23 cellular contexts compared by ENCODE assay signal in the genomic region with DNA sequence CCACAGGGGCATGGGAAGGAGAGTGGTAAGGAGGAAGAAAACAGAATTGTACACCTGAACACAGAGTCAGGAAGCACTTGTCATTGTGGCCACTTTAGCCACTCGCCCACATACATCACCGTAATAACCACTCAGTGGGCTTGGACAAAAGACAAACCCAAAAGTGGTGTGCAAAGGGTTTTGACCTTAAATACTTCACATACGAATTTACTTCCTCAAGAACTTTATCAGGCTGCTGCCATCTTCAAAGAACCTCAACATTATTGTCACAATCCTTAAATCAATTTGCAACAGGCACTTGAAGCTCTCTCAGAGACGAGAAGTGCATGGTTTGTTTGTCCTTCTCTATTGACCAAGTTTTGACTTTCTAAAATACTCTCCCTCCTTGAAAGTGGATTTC.
"Had no signal": no experiment of that assay in that cellular context is flagged by ENCODE, and none has a peak within 500 bp of the region (broad histone marks: within the 10 kb centered on the region; RNA-seq: fewer than 3 reads in every experiment).

No MANE protein-coding gene starts in this region.

- H3K36me3 Mint-ChIP-seq: activated CD8-positive, alpha-beta memory T cell treated with anti-CD3 and anti-CD28 coated beads, Interleukin-2, amount 10 ng/mL, durations not matched to agents 7 days and 5 days had no signal

- ATAC-seq: activated CD8-positive, alpha-beta memory T cell treated with anti-CD3 and anti-CD28 coated beads, Interleukin-2, amount 10 ng/mL, durations not matched to agents 7 days and 5 days; activated CD8-positive, alpha-beta T cell treated with anti-CD3 and anti-CD28 coated beads for 36 hours; activated naive CD8-positive, alpha-beta T cell treated with anti-CD3 and anti-CD28 coated beads, Interleukin-2, amount 50 U/mL, for 24 hours; gastroesophageal sphincter had no signal

- H3K27me3 Mint-ChIP-seq: activated CD8-positive, alpha-beta memory T cell treated with anti-CD3 and anti-CD28 coated beads, Interleukin-2, amount 10 ng/mL, durations not matched to agents 7 days and 5 days had no signal

- H3K4me3 ChIP-seq: coronary artery, gastroesophageal sphincter, ovary, prostate gland, tibial artery, uterus had no signal

- H3K36me3 ChIP-seq: gastroesophageal sphincter, neutrophil, ovary, prostate gland, tibial artery, uterus had no signal

- H3K27me3 ChIP-seq: gastroesophageal sphincter, neutrophil, ovary, tibial artery, uterus had no signal

- H3K4me1 ChIP-seq: prostate gland, uterus had no signal

- H3K4me1 Mint-ChIP-seq: activated CD4-positive, alpha-beta T cell treated with anti-CD3 and anti-CD28 coated beads, Interleukin-2, amount 10 ng/mL, durations not matched to agents 7 days and 5 days; activated CD8-positive, alpha-beta memory T cell treated with anti-CD3 and anti-CD28 coated beads, Interleukin-2, amount 10 ng/mL, durations not matched to agents 7 days and 5 days; activated naive CD8-positive, alpha-beta T cell treated with anti-CD3 and anti-CD28 coated beads, Interleukin-2, amount 50 U/mL, for 24 hours had no signal

- DNase-seq: activated CD4-positive, alpha-beta T cell treated with anti-CD3 and anti-CD28 coated beads, Interleukin-2, amount 10 ng/mL, durations not matched to agents 7 days and 5 days; activated CD8-positive, alpha-beta memory T cell treated with anti-CD3 and anti-CD28 coated beads, Interleukin-2, amount 10 ng/mL, durations not matched to agents 7 days and 5 days; activated CD8-positive, alpha-beta T cell treated with anti-CD3 and anti-CD28 coated beads for 36 hours; activated effector memory CD4-positive, alpha-beta T cell treated with anti-CD3 and anti-CD28 coated beads, Interleukin-2, amount 50 U/mL, for 16 hours; activated naive CD4-positive, alpha-beta T cell treated with anti-CD3 and anti-CD28 coated beads, Interleukin-2, amount 50 U/mL, for 16 hours; activated naive CD8-positive, alpha-beta T cell treated with anti-CD3 and anti-CD28 coated beads, Interleukin-2, amount 50 U/mL, for 24 hours; activated T-cell treated with anti-CD3 and anti-CD28 coated beads for 4 hours; cerebellar nuclear complex; head of caudate nucleus; hypothalamus; mesenchymal stem cell; ovary; stimulated activated CD4-positive, alpha-beta T cell treated with anti-CD3 and anti-CD28 coated beads, Interleukin-4, amount 100 ng/mL, for 24 hours; substantia nigra; T-helper 9 cell; tibial artery; uterus had no signal

- H3K27ac ChIP-seq: coronary artery, gastroesophageal sphincter, neutrophil, ovary, prostate gland, tibial artery, uterus had no signal

- H3K4me3 Mint-ChIP-seq: activated CD4-positive, alpha-beta T cell treated with anti-CD3 and anti-CD28 coated beads, Interleukin-2, amount 10 ng/mL, durations not matched to agents 7 days and 5 days; activated CD8-positive, alpha-beta memory T cell treated with anti-CD3 and anti-CD28 coated beads, Interleukin-2, amount 10 ng/mL, durations not matched to agents 7 days and 5 days; activated CD8-positive, alpha-beta T cell treated with anti-CD3 and anti-CD28 coated beads for 36 hours; activated naive CD8-positive, alpha-beta T cell treated with anti-CD3 and anti-CD28 coated beads, Interleukin-2, amount 50 U/mL, for 24 hours; nephron; stimulated activated naive CD8-positive, alpha-beta T cell treated with anti-CD3 and anti-CD28 coated beads, Interleukin-15, Interleukin-2, amounts not matched to agents 100 ng/mL and 50 ng/mL, for 24 hours had no signal

- H3K9me3 Mint-ChIP-seq: activated CD8-positive, alpha-beta T cell treated with anti-CD3 and anti-CD28 coated beads for 36 hours had no signal

- H3K9me3 ChIP-seq: neutrophil, ovary, prostate gland, uterus had no signal

- H3K27ac Mint-ChIP-seq: activated CD4-positive, alpha-beta T cell treated with anti-CD3 and anti-CD28 coated beads, Interleukin-2, amount 10 ng/mL, durations not matched to agents 7 days and 5 days; activated CD8-positive, alpha-beta memory T cell treated with anti-CD3 and anti-CD28 coated beads, Interleukin-2, amount 10 ng/mL, durations not matched to agents 7 days and 5 days; activated CD8-positive, alpha-beta T cell treated with anti-CD3 and anti-CD28 coated beads for 36 hours; activated naive CD8-positive, alpha-beta T cell treated with anti-CD3 and anti-CD28 coated beads, Interleukin-2, amount 50 U/mL, for 24 hours; stimulated activated naive CD8-positive, alpha-beta T cell treated with anti-CD3 and anti-CD28 coated beads, Interleukin-15, Interleukin-2, amounts not matched to agents 100 ng/mL and 50 ng/mL, for 24 hours had no signal
